Comparison of ENCODE assay signal across 1 cellular context in genomic region chr3:129597087-129597791, GRCh38.
TF ChIP-seq lines count a peak whose summit lies in the region.

No MANE protein-coding gene starts in this region.

TF ChIP-seq in H1, 55 proteins besides CTCF, POLR2A, EP300 and RAD21 (continued from another document):
- TF ChIP-seq RXRA (IDR thresholded peaks at IDR 0.05; ENCODE audit: insufficient read depth, low read depth, low read length) (no peak), SIRT6 (IDR thresholded peaks at IDR 0.05; ENCODE audit: low read length) (no peak), KDM1A (IDR thresholded peaks at IDR 0.05; ENCODE audit: borderline replicate concordance, low read length) (no peak), SAP30 (IDR thresholded peaks at IDR 0.05; ENCODE audit: insufficient read depth, insufficient replicate concordance, low read length) (no peak), SUZ12 (IDR thresholded peaks at IDR 0.05; ENCODE audit: low read length) (no peak), ASH2L (IDR thresholded peaks at IDR 0.05; ENCODE audit: low read length) (no peak), POU5F1 (IDR thresholded peaks at IDR 0.05; ENCODE audit: low read depth, low read length) (no peak), TCF12 (IDR thresholded peaks at IDR 0.05; ENCODE audit: low read depth, low read length) (no peak), MAX (IDR thresholded peaks at IDR 0.05) (no peak)
